ENCODE assay signal across 8 cellular contexts in the genomic region with DNA sequence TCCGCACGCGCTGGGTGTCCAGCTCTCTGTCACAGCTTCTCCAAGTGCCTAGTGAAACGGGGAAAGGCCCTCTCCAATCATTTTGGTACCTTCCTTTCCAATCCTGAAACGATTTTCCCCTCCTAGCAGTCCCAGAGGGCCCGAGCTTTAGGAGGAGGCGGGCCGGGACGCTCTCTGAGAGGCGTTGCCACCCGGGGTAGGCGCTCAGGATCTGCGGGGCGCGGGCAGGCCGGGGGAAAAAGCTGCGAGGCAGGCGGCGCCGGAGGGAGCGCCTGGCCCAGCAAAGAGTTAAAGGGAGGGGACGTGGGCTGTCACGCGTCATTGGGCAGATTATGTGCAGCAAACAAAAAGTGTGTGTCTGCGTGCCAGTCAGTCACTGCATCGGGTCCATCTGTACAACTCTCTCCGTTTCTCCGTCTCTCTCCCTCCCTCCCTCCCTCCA. TPM values are rescaled to one million over a fixed set of nuclear protein-coding genes. Genes with fewer than 3 reads are reported as not detected.
DNase-seq lines count a peak whose midpoint lies in the region; ATAC-seq and TF ChIP-seq lines count a peak whose summit lies in the region.

A gene (plus strand): TSS at position 372 of the 442 bp plus-strand sequence. CDS start 2,578 bp downstream, outside the sequence.

- H3K36me3 ChIP-seq in colonic mucosa (no peaks in the 10 kb centered on the region), uterus (no peaks in the 10 kb centered on the region), right lobe of liver (no peaks in the 10 kb centered on the region)

- H3K9ac ChIP-seq in colonic mucosa (ENCODE audit: low read depth in 2 of 2, low read length in 2 of 2), result no peak within 1 kb of the TSS

- no peak for TF ChIP-seq POLR2A in uterus (IDR thresholded peaks at IDR 0.05)
- TF ChIP-seq POLR2A in right lobe of liver (IDR thresholded peaks at IDR 0.05), result no peak

- H3K9me3 ChIP-seq in colonic mucosa (no peaks in the 10 kb centered on the region), uterus (no peaks in the 10 kb centered on the region), right lobe of liver (no peaks in the 10 kb centered on the region)

- DNase-seq in NCI-H2227 (lab: John Stamatoyannopoulos, UW; ENCODE audit: unreplicated experiment) (peak; percentile 21), NCI-H2227 treated with DMSO at 0.1 percent for 48 hours (lab: John Stamatoyannopoulos, UW) (no peak), SK-N-DZ (ENCODE audit: low spot score) (peak; percentile 88), colonic mucosa (no peak), myocyte (ENCODE audit: low read depth) (no peak), uterus (no peak), right lobe of liver (no peak), activated gamma-delta T cell (lab: John Stamatoyannopoulos, UW) (no peak)

- intact Hi-C loops in colonic mucosa (cut with DNase I) (no loop called here), uterus (cut with DNase I; ENCODE audit: low total_unique reads) (no loop called here), right lobe of liver (cut with DNase I) (no loop called here)

- H3K4me1 ChIP-seq in colonic mucosa, result no peaks in the 10 kb centered on the region
- peaks cover 0 to 5% of the 10 kb centered on the region in 2 donors for H3K4me1 ChIP-seq in uterus
- H3K4me1 ChIP-seq in right lobe of liver, result peaks cover 0 to 9% (median 0%) of the 10 kb centered on the region in 4 donors

- 6% methylated on average over 4 of the region's 28 CpGs for WGBS in right lobe of liver (ENCODE audit: insufficient coverage, low coverage, low lambda C conversion rate, missing lambda C conversion rate)

- ATAC-seq in right lobe of liver, result no peak

- TF ChIP-seq CTCF in colonic mucosa (IDR thresholded peaks at IDR 0.05) (no peak), uterus (IDR thresholded peaks at IDR 0.05) (no peak), right lobe of liver (IDR thresholded peaks at IDR 0.05) (no peak)

- H3K27ac ChIP-seq in colonic mucosa (no peak within 1 kb of the TSS), uterus (peak within 1 kb of the TSS in 1 of 2 donors; percentile 38), right lobe of liver (no peak within 1 kb of the TSS)

- H3K27me3 ChIP-seq in colonic mucosa (peaks cover 19% of the 10 kb centered on the region), uterus (no peaks in the 10 kb centered on the region), right lobe of liver (peaks cover 6 to 27% of the 10 kb centered on the region in 2 donors)

- peak within 1 kb of the TSS; percentile 9 for H3K4me3 ChIP-seq in colonic mucosa
- H3K4me3 ChIP-seq in uterus, result peak within 1 kb of the TSS; percentile 24 to 41
- no peak within 1 kb of the TSS for H3K4me3 ChIP-seq in right lobe of liver

RNA-seq across cellular contexts. Expression of the gene that starts here (rescaled TPM):
- 11.3 and 14.5 TPM in 2 replicates for polyA plus RNA-seq in SK-N-DZ (2014; cell fraction: cytosol; rRNA removed)
- polyA plus RNA-seq in SK-N-DZ (2014; cell fraction: nucleus; rRNA removed), result 31.3 and 32.8 TPM in 2 replicates
- 1 to 10 TPM in 1 of 2 donors, under 1 TPM in 1; 0.82 to 1.6 TPM for total RNA-seq in colonic mucosa
- total RNA-seq in myocyte, result 14.7 and 15.4 TPM in 2 replicates
- 8.3 TPM for polyA plus RNA-seq in myocyte (2012)
- 10 to 100 TPM in 3 of 4 donors, 1 to 10 TPM in 1; 4.5 to 13.1 (median 12.6) TPM for total RNA-seq in uterus
- under 1 TPM in 5 of 6 experiments, not detected in 1; 0.07 to 0.37 (median 0.12) TPM for total RNA-seq in right lobe of liver

Comparison
In these comparisons a context has a peak if more than half of its experiments do, and no peak if none do; other contexts are left out.
1. DNase-seq: peak in NCI-H2227 (single experiment) and SK-N-DZ (single experiment); none in NCI-H2227 treated with DMSO at 0.1 percent for 48 hours (single experiment), colonic mucosa (single experiment), myocyte (single experiment), uterus (0 of 2), right lobe of liver (0 of 3) and activated gamma-delta T cell (single experiment).
2. H3K4me3 ChIP-seq: peak in colonic mucosa (single experiment) and uterus (2 of 2); none in right lobe of liver (0 of 3).